1 cellular context compared by ENCODE assay signal in the genomic region with DNA sequence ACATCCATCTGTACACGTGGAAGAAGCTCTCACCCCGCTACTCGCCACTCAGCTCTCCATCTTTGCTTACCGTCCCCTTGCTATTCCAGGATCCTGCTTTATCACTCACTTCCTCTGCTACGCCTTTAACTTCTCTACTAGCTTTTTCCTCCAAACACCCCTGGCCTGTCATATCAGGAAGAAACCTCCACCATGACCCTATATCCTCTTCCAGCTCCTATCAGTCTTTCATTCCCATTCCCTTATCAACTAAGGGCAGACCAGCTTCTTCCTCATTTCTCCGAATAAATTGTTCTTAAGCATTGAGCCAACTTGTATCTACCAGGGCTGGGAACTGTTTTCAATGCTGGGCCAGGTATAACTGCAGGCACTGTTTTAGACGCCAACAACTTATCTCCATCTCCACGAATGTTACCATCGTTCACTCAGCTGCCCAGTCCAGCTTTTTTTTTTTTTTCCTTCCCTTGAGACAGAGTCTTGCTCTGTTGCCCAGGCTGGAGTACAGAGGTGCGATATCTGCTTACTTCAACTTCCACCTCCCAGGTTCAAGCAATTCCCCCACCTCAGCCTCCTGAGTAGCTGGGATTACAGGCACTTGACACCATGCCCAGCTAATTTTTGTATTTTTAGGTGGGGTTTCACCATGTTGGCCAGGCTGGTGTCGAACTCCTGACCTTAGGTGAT.
A peak's percentile ranks its signal among the peaks of the same experiment; 100 is the strongest.
TF ChIP-seq lines count a peak whose summit lies in the region.

No MANE protein-coding gene starts in this region.

TF ChIP-seq in K562, 482 proteins besides CTCF, POLR2A, EP300 and RAD21 (continued from another document and continues in another):
- TF ChIP-seq ARID1B (IDR thresholded peaks at IDR 0.05) (peak; percentile 94), XRCC4 (IDR thresholded peaks at IDR 0.05; ENCODE audit: extremely low read depth, insufficient read depth, insufficient read length) (no peak), THRAP3 (IDR thresholded peaks at IDR 0.05; ENCODE audit: borderline replicate concordance) (no peak), PML (IDR thresholded peaks at IDR 0.05; ENCODE audit: low read length) (no peak), GTF2A2 (tag; IDR thresholded peaks at IDR 0.05) (no peak), BRD4 (IDR thresholded peaks at IDR 0.05) (no peak), ZNF76 (CRISPR knock-in tag; IDR thresholded peaks at IDR 0.05; ENCODE audit: borderline replicate concordance) (no peak), ZFP30 (CRISPR knock-in tag; IDR thresholded peaks at IDR 0.05; ENCODE audit: borderline replicate concordance) (no peak), PRMT5 (CRISPR knock-in tag; IDR thresholded peaks at IDR 0.05) (no peak), NFRKB (IDR thresholded peaks at IDR 0.05; ENCODE audit: low read depth) (no peak), SREBF1 (IDR thresholded peaks at IDR 0.05; ENCODE audit: borderline replicate concordance, low read depth, low read length) (no peak), MECOM (CRISPR knock-in tag; IDR thresholded peaks at IDR 0.05) (0 out of 2 replicates have a peak, but pooled peaks have one; percentile 45), RBM17 (IDR thresholded peaks at IDR 0.05; ENCODE audit: borderline replicate concordance, low read depth, low read length) (no peak), MYNN (IDR thresholded peaks at IDR 0.05) (no peak), MYNN (CRISPR knock-in tag; IDR thresholded peaks at IDR 0.05) (no peak), CREB1 (IDR thresholded peaks at IDR 0.05) (no peak), CREB1 (CRISPR knock-in tag; IDR thresholded peaks at IDR 0.05) (no peak), PHF21A (IDR thresholded peaks at IDR 0.05; ENCODE audit: borderline replicate concordance, low read depth) (no peak), TOE1 (IDR thresholded peaks at IDR 0.05; ENCODE audit: borderline replicate concordance) (0 out of 2 replicates have a peak, but pooled peaks have one; percentile 36), TOE1 (CRISPR knock-in tag; IDR thresholded peaks at IDR 0.05; ENCODE audit: borderline replicate concordance, low read depth) (no peak), NFE2 (IDR thresholded peaks at IDR 0.05; ENCODE audit: low read depth) (no peak), ZNF584 (CRISPR knock-in tag; IDR thresholded peaks at IDR 0.05; ENCODE audit: low read depth) (no peak), MEF2A (IDR thresholded peaks at IDR 0.05; ENCODE audit: control insufficient read depth, low read depth, low read length) (no peak), HLTF (IDR thresholded peaks at IDR 0.05) (no peak), ETV1 (tag; conservative IDR thresholded peaks at IDR 0.05; ENCODE audit: low read depth) (no peak), NR3C1 (CRISPR knock-in tag; IDR thresholded peaks at IDR 0.05) (no peak), MXI1 (IDR thresholded peaks at IDR 0.05; ENCODE audit: low read depth, low read length) (no peak), DNMT1 (IDR thresholded peaks at IDR 0.05) (no peak), PCBP1 (IDR thresholded peaks at IDR 0.05; ENCODE audit: low read depth, low read length, poor library complexity, severe bottlenecking) (no peak), TAF1 (IDR thresholded peaks at IDR 0.05; ENCODE audit: control insufficient read depth, extremely low read depth, insufficient read depth, low read length, severe bottlenecking) (no peak), KDM2B (CRISPR knock-in tag; IDR thresholded peaks at IDR 0.05) (no peak), STAT5A (IDR thresholded peaks at IDR 0.05; ENCODE audit: borderline replicate concordance, low read length) (peak; percentile 22; the same call in 1 of the 2 replicates), BRCA1 (IDR thresholded peaks at IDR 0.05) (no peak), BRCA1 (CRISPR knock-in tag; IDR thresholded peaks at IDR 0.05) (no peak), TAF9B (IDR thresholded peaks at IDR 0.05; ENCODE audit: partially characterized antibody) (no peak), SOX6 (IDR thresholded peaks at IDR 0.05) (peak; percentile 52), ZNF274 (IDR thresholded peaks at IDR 0.05; ENCODE audit: borderline replicate concordance, low read depth, low read length) (no peak), RNF2 (IDR thresholded peaks at IDR 0.05) (no peak), SMAD4 (CRISPR knock-in tag; conservative IDR thresholded peaks at IDR 0.05) (no peak), ZNF232 (CRISPR knock-in tag; IDR thresholded peaks at IDR 0.05) (no peak), ZNF140 (CRISPR knock-in tag; IDR thresholded peaks at IDR 0.05) (no peak)
- TF ChIP-seq, protein P1, sequence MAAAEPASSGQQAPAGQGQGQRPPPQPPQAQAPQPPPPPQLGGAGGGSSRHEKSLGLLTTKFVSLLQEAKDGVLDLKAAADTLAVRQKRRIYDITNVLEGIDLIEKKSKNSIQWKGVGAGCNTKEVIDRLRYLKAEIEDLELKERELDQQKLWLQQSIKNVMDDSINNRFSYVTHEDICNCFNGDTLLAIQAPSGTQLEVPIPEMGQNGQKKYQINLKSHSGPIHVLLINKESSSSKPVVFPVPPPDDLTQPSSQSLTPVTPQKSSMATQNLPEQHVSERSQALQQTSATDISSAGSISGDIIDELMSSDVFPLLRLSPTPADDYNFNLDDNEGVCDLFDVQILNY (CRISPR knock-in tag; IDR thresholded peaks at IDR 0.05), result no peak
- TF ChIP-seq, protein P2, sequence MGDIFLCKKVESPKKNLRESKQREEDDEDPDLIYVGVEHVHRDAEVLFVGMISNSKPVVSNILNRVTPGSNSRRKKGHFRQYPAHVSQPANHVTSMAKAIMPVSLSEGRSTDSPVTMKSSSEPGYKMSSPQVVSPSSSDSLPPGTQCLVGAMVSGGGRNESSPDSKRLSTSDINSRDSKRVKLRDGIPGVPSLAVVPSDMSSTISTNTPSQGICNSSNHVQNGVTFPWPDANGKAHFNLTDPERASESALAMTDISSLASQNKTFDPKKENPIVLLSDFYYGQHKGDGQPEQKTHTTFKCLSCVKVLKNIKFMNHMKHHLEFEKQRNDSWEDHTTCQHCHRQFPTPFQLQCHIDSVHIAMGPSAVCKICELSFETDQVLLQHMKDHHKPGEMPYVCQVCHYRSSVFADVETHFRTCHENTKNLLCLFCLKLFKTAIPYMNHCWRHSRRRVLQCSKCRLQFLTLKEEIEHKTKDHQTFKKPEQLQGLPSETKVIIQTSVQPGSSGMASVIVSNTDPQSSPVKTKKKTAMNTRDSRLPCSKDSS (IDR thresholded peaks at IDR 0.05; ENCODE audit: low read depth, partially characterized antibody), result no peak
- TF ChIP-seq, protein P3, sequence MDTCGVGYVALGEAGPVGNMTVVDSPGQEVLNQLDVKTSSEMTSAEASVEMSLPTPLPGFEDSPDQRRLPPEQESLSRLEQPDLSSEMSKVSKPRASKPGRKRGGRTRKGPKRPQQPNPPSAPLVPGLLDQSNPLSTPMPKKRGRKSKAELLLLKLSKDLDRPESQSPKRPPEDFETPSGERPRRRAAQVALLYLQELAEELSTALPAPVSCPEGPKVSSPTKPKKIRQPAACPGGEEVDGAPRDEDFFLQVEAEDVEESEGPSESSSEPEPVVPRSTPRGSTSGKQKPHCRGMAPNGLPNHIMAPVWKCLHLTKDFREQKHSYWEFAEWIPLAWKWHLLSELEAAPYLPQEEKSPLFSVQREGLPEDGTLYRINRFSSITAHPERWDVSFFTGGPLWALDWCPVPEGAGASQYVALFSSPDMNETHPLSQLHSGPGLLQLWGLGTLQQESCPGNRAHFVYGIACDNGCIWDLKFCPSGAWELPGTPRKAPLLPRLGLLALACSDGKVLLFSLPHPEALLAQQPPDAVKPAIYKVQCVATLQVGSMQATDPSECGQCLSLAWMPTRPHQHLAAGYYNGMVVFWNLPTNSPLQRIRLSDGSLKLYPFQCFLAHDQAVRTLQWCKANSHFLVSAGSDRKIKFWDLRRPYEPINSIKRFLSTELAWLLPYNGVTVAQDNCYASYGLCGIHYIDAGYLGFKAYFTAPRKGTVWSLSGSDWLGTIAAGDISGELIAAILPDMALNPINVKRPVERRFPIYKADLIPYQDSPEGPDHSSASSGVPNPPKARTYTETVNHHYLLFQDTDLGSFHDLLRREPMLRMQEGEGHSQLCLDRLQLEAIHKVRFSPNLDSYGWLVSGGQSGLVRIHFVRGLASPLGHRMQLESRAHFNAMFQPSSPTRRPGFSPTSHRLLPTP (IDR thresholded peaks at IDR 0.05; ENCODE audit: borderline replicate concordance, extremely low read depth, insufficient read length), result no peak
- TF ChIP-seq, protein P4, sequence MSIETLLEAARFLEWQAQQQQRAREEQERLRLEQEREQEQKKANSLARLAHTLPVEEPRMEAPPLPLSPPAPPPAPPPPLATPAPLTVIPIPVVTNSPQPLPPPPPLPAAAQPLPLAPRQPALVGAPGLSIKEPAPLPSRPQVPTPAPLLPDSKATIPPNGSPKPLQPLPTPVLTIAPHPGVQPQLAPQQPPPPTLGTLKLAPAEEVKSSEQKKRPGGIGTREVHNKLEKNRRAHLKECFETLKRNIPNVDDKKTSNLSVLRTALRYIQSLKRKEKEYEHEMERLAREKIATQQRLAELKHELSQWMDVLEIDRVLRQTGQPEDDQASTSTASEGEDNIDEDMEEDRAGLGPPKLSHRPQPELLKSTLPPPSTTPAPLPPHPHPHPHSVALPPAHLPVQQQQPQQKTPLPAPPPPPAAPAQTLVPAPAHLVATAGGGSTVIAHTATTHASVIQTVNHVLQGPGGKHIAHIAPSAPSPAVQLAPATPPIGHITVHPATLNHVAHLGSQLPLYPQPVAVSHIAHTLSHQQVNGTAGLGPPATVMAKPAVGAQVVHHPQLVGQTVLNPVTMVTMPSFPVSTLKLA (conservative IDR thresholded peaks at IDR 0.05), result peak in 1 of 2 experiments; percentile 53; a peak in 2 of 4 replicates
- TF ChIP-seq, protein P5, sequence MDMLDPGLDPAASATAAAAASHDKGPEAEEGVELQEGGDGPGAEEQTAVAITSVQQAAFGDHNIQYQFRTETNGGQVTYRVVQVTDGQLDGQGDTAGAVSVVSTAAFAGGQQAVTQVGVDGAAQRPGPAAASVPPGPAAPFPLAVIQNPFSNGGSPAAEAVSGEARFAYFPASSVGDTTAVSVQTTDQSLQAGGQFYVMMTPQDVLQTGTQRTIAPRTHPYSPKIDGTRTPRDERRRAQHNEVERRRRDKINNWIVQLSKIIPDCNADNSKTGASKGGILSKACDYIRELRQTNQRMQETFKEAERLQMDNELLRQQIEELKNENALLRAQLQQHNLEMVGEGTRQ (CRISPR knock-in tag; IDR thresholded peaks at IDR 0.05), result no peak
- TF ChIP-seq, protein P6, sequence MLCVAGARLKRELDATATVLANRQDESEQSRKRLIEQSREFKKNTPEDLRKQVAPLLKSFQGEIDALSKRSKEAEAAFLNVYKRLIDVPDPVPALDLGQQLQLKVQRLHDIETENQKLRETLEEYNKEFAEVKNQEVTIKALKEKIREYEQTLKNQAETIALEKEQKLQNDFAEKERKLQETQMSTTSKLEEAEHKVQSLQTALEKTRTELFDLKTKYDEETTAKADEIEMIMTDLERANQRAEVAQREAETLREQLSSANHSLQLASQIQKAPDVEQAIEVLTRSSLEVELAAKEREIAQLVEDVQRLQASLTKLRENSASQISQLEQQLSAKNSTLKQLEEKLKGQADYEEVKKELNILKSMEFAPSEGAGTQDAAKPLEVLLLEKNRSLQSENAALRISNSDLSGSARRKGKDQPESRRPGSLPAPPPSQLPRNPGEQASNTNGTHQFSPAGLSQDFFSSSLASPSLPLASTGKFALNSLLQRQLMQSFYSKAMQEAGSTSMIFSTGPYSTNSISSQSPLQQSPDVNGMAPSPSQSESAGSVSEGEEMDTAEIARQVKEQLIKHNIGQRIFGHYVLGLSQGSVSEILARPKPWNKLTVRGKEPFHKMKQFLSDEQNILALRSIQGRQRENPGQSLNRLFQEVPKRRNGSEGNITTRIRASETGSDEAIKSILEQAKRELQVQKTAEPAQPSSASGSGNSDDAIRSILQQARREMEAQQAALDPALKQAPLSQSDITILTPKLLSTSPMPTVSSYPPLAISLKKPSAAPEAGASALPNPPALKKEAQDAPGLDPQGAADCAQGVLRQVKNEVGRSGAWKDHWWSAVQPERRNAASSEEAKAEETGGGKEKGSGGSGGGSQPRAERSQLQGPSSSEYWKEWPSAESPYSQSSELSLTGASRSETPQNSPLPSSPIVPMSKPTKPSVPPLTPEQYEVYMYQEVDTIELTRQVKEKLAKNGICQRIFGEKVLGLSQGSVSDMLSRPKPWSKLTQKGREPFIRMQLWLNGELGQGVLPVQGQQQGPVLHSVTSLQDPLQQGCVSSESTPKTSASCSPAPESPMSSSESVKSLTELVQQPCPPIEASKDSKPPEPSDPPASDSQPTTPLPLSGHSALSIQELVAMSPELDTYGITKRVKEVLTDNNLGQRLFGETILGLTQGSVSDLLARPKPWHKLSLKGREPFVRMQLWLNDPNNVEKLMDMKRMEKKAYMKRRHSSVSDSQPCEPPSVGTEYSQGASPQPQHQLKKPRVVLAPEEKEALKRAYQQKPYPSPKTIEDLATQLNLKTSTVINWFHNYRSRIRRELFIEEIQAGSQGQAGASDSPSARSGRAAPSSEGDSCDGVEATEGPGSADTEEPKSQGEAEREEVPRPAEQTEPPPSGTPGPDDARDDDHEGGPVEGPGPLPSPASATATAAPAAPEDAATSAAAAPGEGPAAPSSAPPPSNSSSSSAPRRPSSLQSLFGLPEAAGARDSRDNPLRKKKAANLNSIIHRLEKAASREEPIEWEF (CRISPR knock-in tag; IDR thresholded peaks at IDR 0.05), result no peak
- TF ChIP-seq, protein P7, sequence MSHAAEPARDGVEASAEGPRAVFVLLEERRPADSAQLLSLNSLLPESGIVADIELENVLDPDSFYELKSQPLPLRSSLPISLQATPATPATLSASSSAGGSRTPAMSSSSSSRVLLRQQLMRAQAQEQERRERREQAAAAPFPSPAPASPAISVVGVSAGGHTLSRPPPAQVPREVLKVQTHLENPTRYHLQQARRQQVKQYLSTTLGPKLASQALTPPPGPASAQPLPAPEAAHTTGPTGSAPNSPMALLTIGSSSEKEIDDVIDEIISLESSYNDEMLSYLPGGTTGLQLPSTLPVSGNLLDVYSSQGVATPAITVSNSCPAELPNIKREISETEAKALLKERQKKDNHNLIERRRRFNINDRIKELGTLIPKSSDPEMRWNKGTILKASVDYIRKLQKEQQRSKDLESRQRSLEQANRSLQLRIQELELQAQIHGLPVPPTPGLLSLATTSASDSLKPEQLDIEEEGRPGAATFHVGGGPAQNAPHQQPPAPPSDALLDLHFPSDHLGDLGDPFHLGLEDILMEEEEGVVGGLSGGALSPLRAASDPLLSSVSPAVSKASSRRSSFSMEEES (CRISPR knock-in tag; IDR thresholded peaks at IDR 0.05), result no peak
- TF ChIP-seq, protein P8, sequence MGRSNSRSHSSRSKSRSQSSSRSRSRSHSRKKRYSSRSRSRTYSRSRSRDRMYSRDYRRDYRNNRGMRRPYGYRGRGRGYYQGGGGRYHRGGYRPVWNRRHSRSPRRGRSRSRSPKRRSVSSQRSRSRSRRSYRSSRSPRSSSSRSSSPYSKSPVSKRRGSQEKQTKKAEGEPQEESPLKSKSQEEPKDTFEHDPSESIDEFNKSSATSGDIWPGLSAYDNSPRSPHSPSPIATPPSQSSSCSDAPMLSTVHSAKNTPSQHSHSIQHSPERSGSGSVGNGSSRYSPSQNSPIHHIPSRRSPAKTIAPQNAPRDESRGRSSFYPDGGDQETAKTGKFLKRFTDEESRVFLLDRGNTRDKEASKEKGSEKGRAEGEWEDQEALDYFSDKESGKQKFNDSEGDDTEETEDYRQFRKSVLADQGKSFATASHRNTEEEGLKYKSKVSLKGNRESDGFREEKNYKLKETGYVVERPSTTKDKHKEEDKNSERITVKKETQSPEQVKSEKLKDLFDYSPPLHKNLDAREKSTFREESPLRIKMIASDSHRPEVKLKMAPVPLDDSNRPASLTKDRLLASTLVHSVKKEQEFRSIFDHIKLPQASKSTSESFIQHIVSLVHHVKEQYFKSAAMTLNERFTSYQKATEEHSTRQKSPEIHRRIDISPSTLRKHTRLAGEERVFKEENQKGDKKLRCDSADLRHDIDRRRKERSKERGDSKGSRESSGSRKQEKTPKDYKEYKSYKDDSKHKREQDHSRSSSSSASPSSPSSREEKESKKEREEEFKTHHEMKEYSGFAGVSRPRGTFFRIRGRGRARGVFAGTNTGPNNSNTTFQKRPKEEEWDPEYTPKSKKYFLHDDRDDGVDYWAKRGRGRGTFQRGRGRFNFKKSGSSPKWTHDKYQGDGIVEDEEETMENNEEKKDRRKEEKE (IDR thresholded peaks at IDR 0.05; ENCODE audit: borderline replicate concordance in 1 of 2, control insufficient read depth in 1 of 2, low read depth in 2 of 2, low read length in 1 of 2), result no peak
